Comparison of ENCODE assay signal across 8 cellular contexts in the genomic region with DNA sequence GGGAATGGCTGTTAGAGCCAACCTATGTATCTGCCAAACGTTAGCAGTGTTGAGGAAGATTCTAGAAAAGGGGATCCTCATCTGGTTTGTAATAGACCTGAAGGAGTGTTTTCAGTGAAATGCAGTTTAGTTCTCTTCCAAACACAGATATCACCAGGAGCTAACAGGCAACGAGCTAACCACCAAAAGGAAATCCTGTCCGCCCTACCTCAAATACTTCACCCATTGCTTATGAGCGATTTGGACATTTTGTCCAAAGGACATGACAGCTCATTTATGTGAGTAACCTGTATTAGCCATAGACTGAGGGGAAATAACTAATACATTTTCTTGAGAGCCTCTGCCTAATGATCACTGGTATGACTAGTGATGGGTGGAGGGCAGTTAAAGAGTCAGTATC. TPM values are rescaled to one million over a fixed set of nuclear protein-coding genes. Genes with fewer than 3 reads are reported as not detected.
DNase-seq lines count a peak whose midpoint lies in the region; ATAC-seq, FAIRE-seq and TF ChIP-seq lines count a peak whose summit lies in the region.

No MANE protein-coding gene starts in this region.

- DNase-seq in GM23248, result peak; percentile 79
- no peak for DNase-seq in RWPE2 (ENCODE audit: low spot score)
- no peak for DNase-seq in epithelial cell of prostate (ENCODE audit: low read depth, low spot score)
- DNase-seq in pancreas, result no peak
- DNase-seq in SHP77 (lab: John Stamatoyannopoulos, UW), result no peak
- no peak for DNase-seq in NCI-H1436 treated with DMSO at 0.1 percent for 48 hours (lab: John Stamatoyannopoulos, UW)

- in situ Hi-C loops in GM23248 (cut with MboI), result no loop called here

- H3K4me1 ChIP-seq in GM23248 (ENCODE audit: insufficient read depth) (peaks cover 59% of the 10 kb centered on the region), RWPE2 (ENCODE audit: insufficient read depth, poor library complexity, severe bottlenecking) (peaks cover 63% of the 10 kb centered on the region), pancreas (peaks cover 18 to 51% (median 21%) of the 10 kb centered on the region in 3 donors)

- H3K9me2 ChIP-seq in GM23248 (ENCODE audit: insufficient read depth), result no peaks in the 10 kb centered on the region

- no peak overlapping the region for H2AFZ ChIP-seq in GM23248

- WGBS in GM23248 (ENCODE audit: low coverage in 1 of 2, low lambda C conversion rate in 2 of 2, missing lambda C conversion rate in 2 of 2), 2 experiments, result 5 to 10% methylated on average over 4 of the region's 4 CpGs
- WGBS in pancreas, 2 donors, result 5% methylated on average over 4 of the region's 4 CpGs

- intact Hi-C loops in pancreas (cut with DNase I), result no loop called here

- H3K4me3 ChIP-seq in GM23248 (peak overlapping the region; percentile 65), RWPE2 (ENCODE audit: severe bottlenecking) (peak overlapping the region; percentile 37), pancreas (peak overlapping the region; percentile 9 to 55 (median 29))

- FAIRE-seq in pancreas (lab: Jason Lieb, UNC), result no peak

- H3K79me2 ChIP-seq in GM23248 (ENCODE audit: insufficient read depth), result peaks cover 18% of the 10 kb centered on the region

- H3K4me2 ChIP-seq in GM23248 (ENCODE audit: unreplicated experiment), result peak overlapping the region; percentile 80

- no peaks in the 10 kb centered on the region for H3K9me3 ChIP-seq in GM23248 (ENCODE audit: low read depth)
- no peaks in the 10 kb centered on the region for H3K9me3 ChIP-seq in RWPE2 (ENCODE audit: severe bottlenecking)
- H3K9me3 ChIP-seq in pancreas, result no peaks in the 10 kb centered on the region

- H4K20me1 ChIP-seq in GM23248 (ENCODE audit: insufficient read depth), result no peaks in the 10 kb centered on the region

- H3F3A ChIP-seq in GM23248 (ENCODE audit: insufficient read depth), result peaks cover 54% of the 10 kb centered on the region

- H3K27me3 ChIP-seq in GM23248 (replicated peaks; ENCODE audit: insufficient read depth), result no peaks in the 10 kb centered on the region
- H3K27me3 ChIP-seq in RWPE2 (ENCODE audit: insufficient read depth, poor library complexity, severe bottlenecking), result no peaks in the 10 kb centered on the region
- no peaks in the 10 kb centered on the region for H3K27me3 ChIP-seq in pancreas

- H3K36me3 ChIP-seq in GM23248 (ENCODE audit: low read depth) (peaks cover 17% of the 10 kb centered on the region), RWPE2 (ENCODE audit: low read depth) (peaks cover 16% of the 10 kb centered on the region), pancreas (no peaks in the 10 kb centered on the region)

- TF ChIP-seq CTCF in RWPE2 (IDR thresholded peaks at IDR 0.05; ENCODE audit: poor library complexity, severe bottlenecking) (no peak), pancreas (IDR thresholded peaks at IDR 0.05) (no peak)

- H3K27ac ChIP-seq in GM23248 (peak overlapping the region; percentile 94), RWPE2 (ENCODE audit: poor library complexity, severe bottlenecking) (peak overlapping the region; percentile 100), epithelial cell of prostate (peak overlapping the region; percentile 100), pancreas (peak overlapping the region; percentile 34 to 81 (median 58))

- ATAC-seq in RWPE2 (ENCODE audit: low read depth) (peak; percentile 34), pancreas (peak in 3 of 4 donors; percentile 0 to 3 (median 2)), HG03571 (IDR thresholded peaks at IDR 0.05; ENCODE audit: unreplicated experiment) (no peak), GM21515 (IDR thresholded peaks at IDR 0.05; ENCODE audit: unreplicated experiment) (no peak)

- H3K9ac ChIP-seq in GM23248, result peak overlapping the region; percentile 81

RNA-seq across cellular contexts. Expression of gene C11orf91, which starts 0.7 kb away (rescaled TPM):
- total RNA-seq in GM23248 (2014; rRNA removed; shearing (Covaris generic)), result not detected in 2 replicates
- polyA plus RNA-seq in GM23248 (2016; fragmentation: Nextera tagmentation; extraction: Ambion mirVana) (not detected in 2 replicates), pancreas (under 1 TPM in 1 of 2 donors, not detected in 1; 0.31 TPM)
- under 1 TPM in 2 of 6 donors, not detected in 4; 0.26 to 0.28 TPM for total RNA-seq in pancreas

RNA-seq across cellular contexts. Expression of gene CD59, which starts 34.9 kb away (rescaled TPM):
- 1,166 and 1,314 TPM in 2 replicates for total RNA-seq in GM23248 (2014; rRNA removed; shearing (Covaris generic))
- polyA plus RNA-seq in GM23248 (2016; fragmentation: Nextera tagmentation; extraction: Ambion mirVana), result 2,015 and 2,061 TPM in 2 replicates
- 100 to 1,000 TPM; 129 to 495 (median 176) TPM for total RNA-seq in pancreas
- 100 to 1,000 TPM in 1 of 2 donors, 10 to 100 TPM in 1; 44.4 to 179 TPM for polyA plus RNA-seq in pancreas

Comparison
In these comparisons a context has a peak if more than half of its experiments do, and no peak if none do; other contexts are left out.
1. ATAC-seq: peak in RWPE2 (single experiment) and pancreas (3 of 4); none in HG03571 (single experiment) and GM21515 (single experiment).
2. Peak in every context shown above with its lines, with median percentiles within 50 percentile points of each other: H3K27ac ChIP-seq and H3K4me3 ChIP-seq.